Comparison of ENCODE assay signal across 8 cellular contexts in genomic region chr5:5421961-5422818, GRCh38.
DNase-seq lines count a peak whose midpoint lies in the region; ATAC-seq and TF ChIP-seq lines count a peak whose summit lies in the region.

Gene ICE1, plus strand, starts transcription at chr5:5422677. Its CDS starts 239 bp downstream, at chr5:5422916.

- TF ChIP-seq CTCF in AG09319 (IDR thresholded peaks at IDR 0.05; ENCODE audit: low read depth, low read length), result no peak

- peak; percentile 78 for ATAC-seq in GM19035 (IDR thresholded peaks at IDR 0.05; ENCODE audit: unreplicated experiment)
- ATAC-seq in HG03354 (IDR thresholded peaks at IDR 0.05; ENCODE audit: poor library complexity, severe bottlenecking, unreplicated experiment), result peak; percentile 74
- ATAC-seq in activated CD4-positive, CD25-positive, alpha-beta regulatory T cell treated with anti-CD3 and anti-CD28 coated beads, Interleukin-2, amount 50 U/mL, for 24 hours, result peak; percentile 92

- peak; percentile 97 for DNase-seq in AG09319 (ENCODE audit: extremely low read depth, low read depth)
- peak; percentile 98 for DNase-seq in NCI-H446 treated with DMSO at 0.1 percent for 48 hours (lab: John Stamatoyannopoulos, UW)
- peak; percentile 98 for DNase-seq in cerebellar cortex (ENCODE audit: low spot score)
- DNase-seq in islet precursor cell, result peak; percentile 99
- peak; percentile 88 to 92 (median 90) for DNase-seq in stimulated activated CD4-positive, alpha-beta T cell treated with anti-CD3 and anti-CD28 coated beads, Interleukin-12 subunit alpha, Interleukin-12 subunit beta, amount 100 ng/mL, for 48 hours (ENCODE audit: low read depth in 2 of 3, low spot score in 1 of 3)

Comparison
In these comparisons a context has a peak if more than half of its experiments do, and no peak if none do; other contexts are left out.
1. Peak in every context shown above with its lines: DNase-seq and ATAC-seq.